Comparison of ENCODE assay signal across 15 cellular contexts in the genomic region with DNA sequence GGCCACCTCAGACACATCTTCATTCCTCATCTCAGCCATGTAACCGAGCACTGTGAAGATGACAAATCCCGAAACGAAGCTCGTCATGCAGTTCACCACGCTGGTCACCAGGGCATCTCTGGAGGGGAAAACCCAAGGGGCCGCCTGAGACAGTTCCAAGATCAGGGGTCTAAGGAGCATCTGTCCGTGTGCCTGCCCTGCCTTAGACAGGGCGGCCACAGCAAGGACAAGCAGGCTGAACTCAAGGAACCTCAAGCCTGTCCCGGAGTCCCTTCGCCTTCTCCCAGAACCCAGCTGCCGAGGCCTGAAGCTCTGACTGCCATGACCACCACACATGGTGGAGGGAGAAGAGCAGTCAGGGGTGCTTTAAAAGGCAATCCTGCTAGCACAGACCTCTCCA. TPM values are rescaled to one million over a fixed set of nuclear protein-coding genes. Genes with fewer than 3 reads are reported as not detected.
DNase-seq lines count a peak whose midpoint lies in the region; ATAC-seq and TF ChIP-seq lines count a peak whose summit lies in the region.
"Had no signal": no experiment of that assay in that cellular context is flagged by ENCODE, and none has a peak within 500 bp of the region (broad histone marks: within the 10 kb centered on the region; RNA-seq: fewer than 3 reads in every experiment).

No MANE protein-coding gene starts in this region.

- TF ChIP-seq CTCF in GM12865 (IDR thresholded peaks at IDR 0.05; ENCODE audit: insufficient read depth, low read depth, low read length, missing control alignments) (peak; percentile 46), WTC11 (IDR thresholded peaks at IDR 0.05) (no peak), endothelial cell (IDR thresholded peaks at IDR 0.05; ENCODE audit: unreplicated experiment) (no peak)

- CTCF ChIA-PET in WTC11 (lab: Charles Lee), result interaction anchor here (0.6 to 2.4 kb wide), 11 partner anchors 9 to 181 kb away, joined by 3 to 7 read pairs (median 4); no protein-coding TSS in a partner anchor

- no peaks in the 10 kb centered on the region for H3K4me1 Mint-ChIP-seq in WTC11
- no peaks in the 10 kb centered on the region for H3K4me1 Mint-ChIP-seq in endothelial cell (ENCODE audit: unreplicated experiment)

- DNase-seq in GM12865 (ENCODE audit: low read depth), result peak; percentile 88
- no peak for DNase-seq in WTC11 (ENCODE audit: low spot score)
- DNase-seq in superior temporal gyrus (ENCODE audit: extremely low spot score), result no peak
- DNase-seq in endothelial cell (ENCODE audit: low spot score), result no peak
- no peak for DNase-seq in iPS-NIHi11 (ENCODE audit: low spot score)
- no peak for DNase-seq in NCI-H1092 treated with DMSO at 0.1 percent for 48 hours (lab: John Stamatoyannopoulos, UW)
- DNase-seq: effector CD8-positive, alpha-beta T cell; GM23248; head of caudate nucleus; lower lobe of right lung; NCI-H1436 had no signal

- peak; percentile 38 for TF ChIP-seq POLR2A in GM18951 (IDR thresholded peaks at IDR 0.05; ENCODE audit: extremely low read depth, insufficient read depth, insufficient read length)

- POLR2A ChIA-PET in WTC11 (lab: Charles Lee), result no interaction called here

- in situ Hi-C loops in GM18951 (cut with MboI; ENCODE audit: low sequenced_read_pairs, unreplicated experiment), result no loop called here

- peak; percentile 65 for ATAC-seq in HG02588 (IDR thresholded peaks at IDR 0.05; ENCODE audit: unreplicated experiment)
- ATAC-seq in WTC11, result peak; percentile 67

- H3K4me3 Mint-ChIP-seq in WTC11, result no peak overlapping the region
- no peak overlapping the region for H3K4me3 Mint-ChIP-seq in endothelial cell (ENCODE audit: unreplicated experiment)

- H3K27me3 Mint-ChIP-seq in WTC11 (ENCODE audit: low read depth) (no peaks in the 10 kb centered on the region; the same call in 1 of the 2 replicates), endothelial cell (ENCODE audit: unreplicated experiment) (peaks cover 6% of the 10 kb centered on the region)

- H3K4me3 ChIP-seq in GM12865 (ENCODE audit: low read depth, low read length), result peak overlapping the region; percentile 1
- H3K4me3 ChIP-seq: ascending aorta, GM23248, lower lobe of right lung had no signal

- H3K36me3 Mint-ChIP-seq in WTC11 (no peaks in the 10 kb centered on the region), endothelial cell (ENCODE audit: low read depth, unreplicated experiment) (no peaks in the 10 kb centered on the region)

- H3K9me3 Mint-ChIP-seq in WTC11, result no peaks in the 10 kb centered on the region
- H3K9me3 Mint-ChIP-seq in endothelial cell (ENCODE audit: unreplicated experiment), result no peaks in the 10 kb centered on the region

- no peak overlapping the region for H3K27ac Mint-ChIP-seq in WTC11
- H3K27ac Mint-ChIP-seq in endothelial cell (ENCODE audit: unreplicated experiment), result no peak overlapping the region

TF ChIP-seq in WTC11, 78 proteins besides CTCF, POLR2A, EP300 and RAD21:
- TF ChIP-seq SOX15 (CRISPR knock-in tag; IDR thresholded peaks at IDR 0.05), result no peak
- no peak for TF ChIP-seq HMGA2 (CRISPR knock-in tag; IDR thresholded peaks at IDR 0.05)
- no peak for TF ChIP-seq FOXP1 (CRISPR knock-in tag; IDR thresholded peaks at IDR 0.05; ENCODE audit: borderline replicate concordance)
- TF ChIP-seq RORB (CRISPR knock-in tag; IDR thresholded peaks at IDR 0.05), result no peak
- TF ChIP-seq, protein P1, sequence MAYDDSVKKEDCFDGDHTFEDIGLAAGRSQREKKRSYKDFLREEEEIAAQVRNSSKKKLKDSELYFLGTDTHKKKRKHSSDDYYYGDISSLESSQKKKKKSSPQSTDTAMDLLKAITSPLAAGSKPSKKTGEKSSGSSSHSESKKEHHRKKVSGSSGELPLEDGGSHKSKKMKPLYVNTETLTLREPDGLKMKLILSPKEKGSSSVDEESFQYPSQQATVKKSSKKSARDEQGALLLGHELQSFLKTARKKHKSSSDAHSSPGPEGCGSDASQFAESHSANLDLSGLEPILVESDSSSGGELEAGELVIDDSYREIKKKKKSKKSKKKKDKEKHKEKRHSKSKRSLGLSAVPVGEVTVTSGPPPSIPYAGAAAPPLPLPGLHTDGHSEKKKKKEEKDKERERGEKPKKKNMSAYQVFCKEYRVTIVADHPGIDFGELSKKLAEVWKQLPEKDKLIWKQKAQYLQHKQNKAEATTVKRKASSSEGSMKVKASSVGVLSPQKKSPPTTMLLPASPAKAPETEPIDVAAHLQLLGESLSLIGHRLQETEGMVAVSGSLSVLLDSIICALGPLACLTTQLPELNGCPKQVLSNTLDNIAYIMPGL (CRISPR knock-in tag; IDR thresholded peaks at IDR 0.05), result no peak
- no peak for TF ChIP-seq ZNF281 (CRISPR knock-in tag; IDR thresholded peaks at IDR 0.05)
- TF ChIP-seq ATF1 (CRISPR knock-in tag; IDR thresholded peaks at IDR 0.05), result no peak
- no peak for TF ChIP-seq PREB (CRISPR knock-in tag; IDR thresholded peaks at IDR 0.05; ENCODE audit: borderline replicate concordance)
- TF ChIP-seq ZNF671 (CRISPR knock-in tag; IDR thresholded peaks at IDR 0.05), result no peak

RNA-seq across cellular contexts. Expression of gene SLC6A4, which starts 22.7 kb away (rescaled TPM):
- total RNA-seq in WTC11 (2021) (0.07 to 0.32 TPM (median 0.13 TPM) in 3 replicates), endothelial cell (ENCODE audit: unreplicated experiment) (1.0 TPM)
- total RNA-seq: GM23248, HT1080 had no signal
